12 cellular contexts compared by ENCODE assay signal in the genomic region with DNA sequence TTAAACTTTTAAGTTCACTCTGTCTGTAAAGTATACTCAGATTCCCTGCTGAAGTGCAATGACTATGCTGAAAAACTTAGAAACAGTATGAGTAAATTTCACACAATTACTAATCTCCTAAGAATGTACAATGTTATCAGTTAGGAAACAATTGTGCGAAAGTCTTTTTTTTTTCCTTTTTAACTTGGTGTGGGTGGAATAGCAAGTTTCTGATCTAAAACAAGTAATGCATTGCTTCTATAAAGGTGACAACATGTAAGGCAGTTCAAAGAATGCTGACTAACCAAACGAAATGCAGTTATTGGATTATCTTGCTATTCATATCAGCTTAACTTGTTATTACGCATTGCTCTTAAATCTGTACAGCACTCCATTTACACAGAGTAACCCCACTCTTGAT. TPM values are rescaled to one million over a fixed set of nuclear protein-coding genes. Genes with fewer than 3 reads are reported as not detected.
DNase-seq lines count a peak whose midpoint lies in the region; ATAC-seq, FAIRE-seq and TF ChIP-seq lines count a peak whose summit lies in the region.
"Had no signal": no experiment of that assay in that cellular context is flagged by ENCODE, and none has a peak within 500 bp of the region (broad histone marks: within the 10 kb centered on the region; RNA-seq: fewer than 3 reads in every experiment).

No MANE protein-coding gene starts in this region.

- peaks cover 15% of the 10 kb centered on the region; the same call in 2 of the 3 replicates for H3K36me3 ChIP-seq in K562 (ENCODE audit: control insufficient read depth, insufficient read depth, low read length)

- no peak overlapping the region for H3K4me2 ChIP-seq in K562 (ENCODE audit: insufficient read depth, low read length)

- H3K27me3 ChIP-seq in K562 (ENCODE audit: control insufficient read depth in 2 of 2, insufficient read depth in 2 of 2, low read length in 2 of 2): no peaks in the 10 kb centered on the region

- H3K27ac ChIP-seq in K562 (ENCODE audit: extremely low read depth, low read depth, low read length): no peak overlapping the region

- no peak overlapping the region for H2AFZ ChIP-seq in K562 (ENCODE audit: low read depth, low read length)

- no peak for TF ChIP-seq EP300 in K562 (IDR thresholded peaks at IDR 0.05; ENCODE audit: low read length)

- TF ChIP-seq RAD21 in K562 (CRISPR knock-in tag; conservative IDR thresholded peaks at IDR 0.05 in 1 of 2, IDR thresholded peaks at IDR 0.05 in 1 of 2): no peak

- POLR2A ChIA-PET in K562 (lab: Yijun Ruan, JAX): interaction anchor here (0.6 to 0.7 kb wide), 2 partner anchors 64 to 128 kb away, joined by 3 to 4 read pairs; no protein-coding TSS in a partner anchor

- peak; percentile 12 for DNase-seq in COLO829 (ENCODE audit: low spot score)
- peak; percentile 69 for DNase-seq in HS-5 (ENCODE audit: low read depth)
- DNase-seq in K562 (ENCODE audit: extremely low read depth in 1 of 4, low spot score in 3 of 4): no peak
- peak; percentile 14 for DNase-seq in myocyte (ENCODE audit: low read depth)
- no peak for DNase-seq in hepatic stellate cell (ENCODE audit: low spot score)
- DNase-seq in NCI-H146 (lab: John Stamatoyannopoulos, UW): no peak
- DNase-seq in NCI-H345 (lab: John Stamatoyannopoulos, UW): no peak
- DNase-seq: activated CD8-positive, alpha-beta memory T cell treated with anti-CD3 and anti-CD28 coated beads, Interleukin-2, amount 50 U/mL, for 48 hours; effector memory CD8-positive, alpha-beta T cell; left cardiac atrium; NCI-H2227 treated with DMSO at 0.1 percent for 48 hours had no signal

- no peak overlapping the region for H3K4me3 ChIP-seq in K562

- intact Hi-C loops in K562 (cut with micrococcal nuclease): no loop called here

- TF ChIP-seq POLR2A in K562 (conservative IDR thresholded peaks at IDR 0.05): no peak

- H3K9me3 ChIP-seq in K562 (replicated peaks; ENCODE audit: control insufficient read depth, insufficient read depth, low read depth, low read length): no peaks in the 10 kb centered on the region

- H4K20me1 ChIP-seq in K562 (replicated peaks; ENCODE audit: control insufficient read depth, insufficient read depth, low read length): no peaks in the 10 kb centered on the region

- H3K9me1 ChIP-seq in K562 (ENCODE audit: control insufficient read depth, insufficient read depth, low read length): no peaks in the 10 kb centered on the region

- no peaks in the 10 kb centered on the region; a peak in 1 of 5 replicates for H3K4me1 ChIP-seq in K562 (replicated peaks in 1 of 2; ENCODE audit: control insufficient read depth in 2 of 2, insufficient read depth in 2 of 2, low read length in 2 of 2)

- FAIRE-seq in K562 (lab: Jason Lieb, UNC): no peak

- in situ Hi-C loops in K562 (cut with MboI): no loop called here

- BruUV-seq in K562 (replicated peaks; lab: Mats Ljungman, UMichigan): no TSS peak

- CTCF ChIA-PET in K562 (lab: Yijun Ruan, JAX; ENCODE audit: low intra/inter-chr PET ratio): no interaction called here

- WGBS in K562 (ENCODE audit: insufficient coverage, low coverage, missing lambda C conversion rate): 65% methylated on average over 3 of the region's 3 CpGs

- no peak overlapping the region for H3K9ac ChIP-seq in K562 (ENCODE audit: insufficient read depth in 1 of 2, low read depth in 2 of 2, low read length in 2 of 2)

- H3K79me2 ChIP-seq in K562 (ENCODE audit: control insufficient read depth, insufficient read depth, low read length): no peaks in the 10 kb centered on the region

- TF ChIP-seq CTCF in K562 (IDR thresholded peaks at IDR 0.05 in 2 of 3, conservative IDR thresholded peaks at IDR 0.05 in 1 of 3; ENCODE audit: insufficient read depth in 2 of 3, low read depth in 1 of 3, low read length in 3 of 3): no peak

- ATAC-seq in K562 (no peak), HG03520 (IDR thresholded peaks at IDR 0.05; ENCODE audit: unreplicated experiment) (no peak)
- ATAC-seq: effector memory CD8-positive, alpha-beta T cell had no signal

TF ChIP-seq in K562, 482 proteins besides CTCF, POLR2A, EP300 and RAD21:
- peak; percentile 26; the same call in 1 of the 2 replicates for TF ChIP-seq FOSL1 (tag; conservative IDR thresholded peaks at IDR 0.05)
- no peak for TF ChIP-seq HMG20B (CRISPR knock-in tag; IDR thresholded peaks at IDR 0.05)
- 0 out of 2 replicates have a peak, but pooled peaks have one; percentile 16 for TF ChIP-seq ZNF316 (IDR thresholded peaks at IDR 0.05)
- TF ChIP-seq ARNT (IDR thresholded peaks at IDR 0.05): no peak

RNA-seq across cellular contexts. Expression of gene SLC12A8, which starts 19.3 kb away (rescaled TPM):
- total RNA-seq in K562 (2011; cell fraction: chromatin; rRNA removed; ENCODE audit: low replicate concordance): 0.81 and 1.1 TPM in 2 replicates
- 0.33 and 1.2 TPM in 2 replicates for total RNA-seq in K562 (2011; cell fraction: nucleolus; rRNA removed)
- total RNA-seq in K562 (2011; cell fraction: nucleoplasm; rRNA removed): 0.95 TPM in 1 of 2 replicates, not detected in the other
- not detected in 2 replicates for total RNA-seq in K562 (2014; rRNA removed)
- 0.11 TPM in 1 of 2 replicates, not detected in the other for total RNA-seq in K562 (2014; rRNA removed; fragmentation: Illumina TruSeq; extraction: Trizol)
- not detected in 2 replicates for total RNA-seq in K562 (2015; rRNA removed; fragmentation: Illumina TruSeq; extraction: Trizol)
- total RNA-seq in K562 (2021): 0.33 TPM in 1 of 2 replicates, not detected in the other
- polyA plus RNA-seq in K562 (2011; rRNA removed): 0.12 TPM in 1 of 2 replicates, not detected in the other
- 0.18 and 0.24 TPM in 2 replicates for polyA plus RNA-seq in K562 (2011; cell fraction: cytosol; rRNA removed)
- polyA plus RNA-seq in K562 (2011; cell fraction: nucleus; rRNA removed): 0.07 and 0.38 TPM in 2 replicates
- 0.05 and 0.97 TPM in 2 replicates for polyA plus RNA-seq in K562 (2012)
- 0.04 and 0.24 TPM in 2 replicates for polyA plus RNA-seq in K562 (2014; fragmentation: Illumina TruSeq; extraction: Trizol)
- polyA plus RNA-seq in K562 (2014; fragmentation: Nextera tagmentation; extraction: Ambion mirVana): under 1 TPM in 1 of 2 experiments, not detected in 1; 0.04 TPM
- polyA plus RNA-seq in K562 (2014; rRNA removed): 0.09 TPM in 1 of 2 replicates, not detected in the other
- 0.09 TPM in 1 of 2 replicates, not detected in the other for polyA minus RNA-seq in K562 (2011; rRNA and poly(A)+ RNA removed)
- not detected in 2 replicates for polyA minus RNA-seq in K562 (2011; cell fraction: cytosol; rRNA and poly(A)+ RNA removed)
- polyA minus RNA-seq in K562 (2011; cell fraction: nucleus; rRNA and poly(A)+ RNA removed): not detected in 2 replicates
- total RNA-seq in myocyte: 10.2 and 12.2 TPM in 2 replicates
- 25.4 TPM for polyA plus RNA-seq in myocyte (2012)

Comparison
In these comparisons a context has a peak if more than half of its experiments do, and no peak if none do; other contexts are left out.
1. DNase-seq: peak in COLO829 (single experiment), HS-5 (single experiment) and myocyte (single experiment); none in K562 (0 of 4), hepatic stellate cell (single experiment), NCI-H146 (single experiment) and NCI-H345 (single experiment).